Comparison of ENCODE assay signal across 14 cellular contexts in genomic region chr1:20248954-20249612, GRCh38. TPM values are rescaled to one million over a fixed set of nuclear protein-coding genes. Genes with fewer than 3 reads are reported as not detected.
DNase-seq lines count a peak whose midpoint lies in the region; ATAC-seq and TF ChIP-seq lines count a peak whose summit lies in the region.
"Had no signal": no experiment of that assay in that cellular context is flagged by ENCODE, and none has a peak within 500 bp of the region (broad histone marks: within the 10 kb centered on the region; RNA-seq: fewer than 3 reads in every experiment).

No MANE protein-coding gene starts in this region.

- ATAC-seq in GM21825 (IDR thresholded peaks at IDR 0.05; ENCODE audit: unreplicated experiment): no peak

- TF ChIP-seq CTCF in colonic mucosa (IDR thresholded peaks at IDR 0.05): no peak

- peaks cover 10% of the 10 kb centered on the region for H3K4me1 ChIP-seq in colonic mucosa
- H3K4me1 ChIP-seq: SJSA1 had no signal

- DNase-seq in NCI-H1436 (lab: John Stamatoyannopoulos, UW): peak; percentile 30
- peak; percentile 4 for DNase-seq in activated CD4-positive, alpha-beta T cell treated with anti-CD3 and anti-CD28 coated beads, Interleukin-2, amount 50 U/mL, for 1 hour
- no peak for DNase-seq in colonic mucosa
- peak; percentile 4 for DNase-seq in stimulated activated CD8-positive, alpha-beta memory T cell treated with anti-CD3 and anti-CD28 coated beads, Interleukin-12 subunit alpha, Interleukin-12 subunit beta, amount 100 ng/mL, for 1 hour (ENCODE audit: low read depth)
- DNase-seq in NCI-H1092 (lab: John Stamatoyannopoulos, UW): no peak
- DNase-seq in NCI-H1048 (lab: John Stamatoyannopoulos, UW): no peak
- DNase-seq in C1 segment of cervical spinal cord (lab: John Stamatoyannopoulos, UW): no peak
- DNase-seq: Calu3, cortex of kidney, NCI-H510A had no signal

- no peaks in the 10 kb centered on the region for H3K9me3 ChIP-seq in colonic mucosa
- H3K9me3 ChIP-seq: SJSA1 had no signal

- H3K27ac ChIP-seq in colonic mucosa: peak overlapping the region; percentile 88
- H3K27ac ChIP-seq: KMS-11, SJSA1 had no signal

- no peaks in the 10 kb centered on the region for H3K36me3 ChIP-seq in colonic mucosa
- H3K36me3 ChIP-seq: SJSA1 had no signal

- peak overlapping the region in 1 of 2 donors; percentile 68 for H3K9ac ChIP-seq in colonic mucosa (ENCODE audit: low read depth in 2 of 2, low read length in 2 of 2)
- H3K9ac ChIP-seq: KMS-11 had no signal

- H3K27me3 ChIP-seq in colonic mucosa: no peaks in the 10 kb centered on the region
- H3K27me3 ChIP-seq: SJSA1 had no signal

- intact Hi-C loops in colonic mucosa (cut with DNase I): no loop called here

- no peak overlapping the region for H3K4me3 ChIP-seq in colonic mucosa
- H3K4me3 ChIP-seq: SJSA1 had no signal

RNA-seq across cellular contexts. Expression of gene VWA5B1, which starts 41.6 kb away (rescaled TPM):
- total RNA-seq in colonic mucosa: under 1 TPM; 0.29 to 0.30 TPM
- total RNA-seq: Calu3, lower leg skin, SJSA1 had no signal

Comparison
In these comparisons a context has a peak if more than half of its experiments do, and no peak if none do; other contexts are left out.
1. DNase-seq: peak in NCI-H1436 (single experiment), activated CD4-positive, alpha-beta T cell treated with anti-CD3 and anti-CD28 coated beads, Interleukin-2, amount 50 U/mL, for 1 hour (single experiment) and stimulated activated CD8-positive, alpha-beta memory T cell treated with anti-CD3 and anti-CD28 coated beads, Interleukin-12 subunit alpha, Interleukin-12 subunit beta, amount 100 ng/mL, for 1 hour (single experiment); none in colonic mucosa (single experiment), NCI-H1092 (single experiment), NCI-H1048 (single experiment) and C1 segment of cervical spinal cord (0 of 14).